Comparison of ENCODE assay signal across 9 cellular contexts in the genomic region with DNA sequence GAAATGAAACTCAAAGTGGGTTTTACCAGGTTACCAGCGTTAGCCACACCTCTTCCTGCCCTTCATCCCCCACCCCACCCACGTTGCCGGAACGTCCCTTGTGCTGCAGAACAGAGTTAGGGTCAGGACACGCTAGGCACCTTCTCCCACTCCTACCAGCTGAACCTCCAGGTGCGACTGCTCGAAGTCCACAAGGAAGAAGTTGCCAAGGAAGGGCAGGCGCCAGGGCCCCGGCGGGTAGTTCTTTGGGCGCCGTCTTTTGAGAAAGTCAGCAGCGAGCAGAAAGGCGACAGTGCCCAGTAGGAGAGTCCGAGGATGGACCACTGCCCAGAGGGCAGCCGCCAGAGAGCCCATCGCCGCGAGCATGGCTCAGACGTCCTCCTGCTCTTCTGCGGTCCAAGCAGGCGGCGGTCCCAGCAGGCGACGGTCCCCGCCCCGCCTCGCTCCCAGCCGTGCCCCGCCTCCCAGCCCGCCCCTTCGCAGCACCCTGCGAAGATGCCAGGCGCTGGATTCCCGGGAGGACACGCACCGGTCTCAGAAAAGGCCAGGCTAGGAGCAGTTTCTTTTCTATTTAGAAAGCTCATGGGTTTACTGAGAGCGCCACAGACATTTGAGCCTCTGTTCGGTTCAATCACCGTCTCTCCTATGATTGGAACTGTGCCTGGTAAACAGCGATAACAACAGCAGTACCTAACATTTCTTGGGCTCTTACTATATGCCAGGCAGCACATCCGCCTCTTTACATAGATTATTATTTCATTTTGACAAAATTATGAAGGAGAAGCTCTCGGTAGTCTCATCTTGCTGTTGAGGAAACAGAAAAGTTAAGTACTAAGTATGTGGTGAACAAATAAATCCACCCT. TPM values are rescaled to one million over a fixed set of nuclear protein-coding genes. Genes with fewer than 3 reads are reported as not detected.
DNase-seq lines count a peak whose midpoint lies in the region; ATAC-seq and TF ChIP-seq lines count a peak whose summit lies in the region.
"Had no signal": no experiment of that assay in that cellular context is flagged by ENCODE, and none has a peak within 500 bp of the region (broad histone marks: within the 10 kb centered on the region; RNA-seq: fewer than 3 reads in every experiment).

A gene with protein sequence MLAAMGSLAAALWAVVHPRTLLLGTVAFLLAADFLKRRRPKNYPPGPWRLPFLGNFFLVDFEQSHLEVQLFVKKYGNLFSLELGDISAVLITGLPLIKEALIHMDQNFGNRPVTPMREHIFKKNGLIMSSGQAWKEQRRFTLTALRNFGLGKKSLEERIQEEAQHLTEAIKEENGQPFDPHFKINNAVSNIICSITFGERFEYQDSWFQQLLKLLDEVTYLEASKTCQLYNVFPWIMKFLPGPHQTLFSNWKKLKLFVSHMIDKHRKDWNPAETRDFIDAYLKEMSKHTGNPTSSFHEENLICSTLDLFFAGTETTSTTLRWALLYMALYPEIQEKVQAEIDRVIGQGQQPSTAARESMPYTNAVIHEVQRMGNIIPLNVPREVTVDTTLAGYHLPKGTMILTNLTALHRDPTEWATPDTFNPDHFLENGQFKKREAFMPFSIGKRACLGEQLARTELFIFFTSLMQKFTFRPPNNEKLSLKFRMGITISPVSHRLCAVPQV (minus strand): TSS at position 393 of the 863 bp plus-strand sequence. CDS start 27 bp downstream, at position 366.

- DNase-seq in SHP77 (lab: John Stamatoyannopoulos, UW) (peak; percentile 37 to 59), SHP77 treated with DMSO at 0.1 percent for 48 hours (lab: John Stamatoyannopoulos, UW) (no peak), SJCRH30 (peak; percentile 55 to 59), adipocyte (ENCODE audit: low read depth) (peak; percentile 74), hepatocyte (ENCODE audit: low spot score) (peak; percentile 67), putamen (ENCODE audit: low spot score) (peak; percentile 79), OCI-LY7 (ENCODE audit: low spot score) (no peak)
- DNase-seq: DND-41 had no signal

- H3K27me3 ChIP-seq in SJCRH30 (no peaks in the 10 kb centered on the region), adipocyte (replicated peaks; ENCODE audit: control insufficient read depth, insufficient read depth, low read length) (peaks cover 22% of the 10 kb centered on the region), hepatocyte (peaks cover 30% of the 10 kb centered on the region)

- peak within 1 kb of the TSS; percentile 58 for H3K4me3 ChIP-seq in SJCRH30
- H3K4me3 ChIP-seq in adipocyte (ENCODE audit: low read length): peak within 1 kb of the TSS; percentile 74
- peak within 1 kb of the TSS; percentile 77 for H3K4me3 ChIP-seq in hepatocyte
- no peak within 1 kb of the TSS for H3K4me3 ChIP-seq in OCI-LY7 (ENCODE audit: low read depth, low read length, poor library complexity, severe bottlenecking)

- peak; percentile 93 for ATAC-seq in HG03432 (IDR thresholded peaks at IDR 0.05; ENCODE audit: unreplicated experiment)

- H3K36me3 ChIP-seq in SJCRH30: no peaks in the 10 kb centered on the region
- H3K36me3 ChIP-seq in adipocyte (ENCODE audit: control insufficient read depth, insufficient read depth, low read length, severe bottlenecking): no peaks in the 10 kb centered on the region
- H3K36me3 ChIP-seq in hepatocyte (replicated peaks; ENCODE audit: insufficient read depth, low read depth): no peaks in the 10 kb centered on the region
- H3K36me3 ChIP-seq in OCI-LY7 (ENCODE audit: insufficient read depth, low read length): no peaks in the 10 kb centered on the region

- 10% methylated on average over 40 of the region's 43 CpGs for WGBS in hepatocyte (ENCODE audit: low lambda C conversion rate, missing lambda C conversion rate)

- H3K9ac ChIP-seq in adipocyte (ENCODE audit: low read length): peak within 1 kb of the TSS; percentile 13

- BruUV-seq in OCI-LY7 (replicated peaks; lab: Mats Ljungman, UMichigan): no TSS peak

- H3K9me2 ChIP-seq in hepatocyte (replicated peaks; ENCODE audit: insufficient read depth): no peaks in the 10 kb centered on the region
- no peaks in the 10 kb centered on the region for H3K9me2 ChIP-seq in OCI-LY7 (ENCODE audit: insufficient read depth, low read length)

- H4K20me1 ChIP-seq in hepatocyte (ENCODE audit: insufficient read depth, poor library complexity, severe bottlenecking) (no peaks in the 10 kb centered on the region), OCI-LY7 (ENCODE audit: insufficient read depth, low read length) (no peaks in the 10 kb centered on the region)

- POLR2A ChIA-PET in OCI-LY7 (lab: Charles Lee): interaction anchor here (0.6 kb wide), 1 partner anchor 193 kb away, joined by 3 read pairs; no protein-coding TSS in a partner anchor

- H3K4me2 ChIP-seq in hepatocyte (peak within 1 kb of the TSS; percentile 93), OCI-LY7 (ENCODE audit: low read length) (no peak within 1 kb of the TSS)

- no peaks in the 10 kb centered on the region for H3K4me1 ChIP-seq in SJCRH30
- H3K4me1 ChIP-seq in adipocyte (ENCODE audit: control insufficient read depth, insufficient read depth, low read length): peaks cover 10% of the 10 kb centered on the region
- no peaks in the 10 kb centered on the region for H3K4me1 ChIP-seq in hepatocyte (ENCODE audit: insufficient read depth)
- H3K4me1 ChIP-seq in OCI-LY7 (ENCODE audit: insufficient read depth, low read length, poor library complexity, severe bottlenecking): no peaks in the 10 kb centered on the region

- intact Hi-C loops in OCI-LY7 (cut with micrococcal nuclease; ENCODE audit: unreplicated experiment): no loop called here

- TF ChIP-seq CTCF in hepatocyte (IDR thresholded peaks at IDR 0.05; ENCODE audit: poor library complexity) (no peak), OCI-LY7 (conservative IDR thresholded peaks at IDR 0.05; ENCODE audit: low read length) (no peak)

- peaks cover 15% of the 10 kb centered on the region for H3K9me3 ChIP-seq in SJCRH30 (replicated peaks)
- H3K9me3 ChIP-seq in adipocyte (ENCODE audit: control insufficient read depth, low read length): peaks cover 37% of the 10 kb centered on the region
- H3K9me3 ChIP-seq in hepatocyte (ENCODE audit: low read depth): peaks cover 6% of the 10 kb centered on the region
- no peaks in the 10 kb centered on the region for H3K9me3 ChIP-seq in OCI-LY7 (ENCODE audit: low read length)

- H3K27ac ChIP-seq in SJCRH30 (no peak within 1 kb of the TSS), hepatocyte (no peak within 1 kb of the TSS), OCI-LY7 (ENCODE audit: low read depth, low read length, poor library complexity, severe bottlenecking) (no peak within 1 kb of the TSS)

- CTCF ChIA-PET in OCI-LY7 (lab: Charles Lee; ENCODE audit: unreplicated experiment): no interaction called here

- H3K79me2 ChIP-seq in hepatocyte (no peaks in the 10 kb centered on the region), OCI-LY7 (ENCODE audit: insufficient read depth, low read depth, low read length) (no peaks in the 10 kb centered on the region)

- H2AFZ ChIP-seq in hepatocyte (peak within 1 kb of the TSS; percentile 90), OCI-LY7 (ENCODE audit: low read length) (no peak within 1 kb of the TSS)

RNA-seq across cellular contexts. Expression of the gene that starts here (rescaled TPM):
- 1.9 and 2.6 TPM in 2 replicates for total RNA-seq in SJCRH30 (2014; rRNA removed; shearing (Covaris generic))
- 7.9 and 9.4 TPM in 2 replicates for total RNA-seq in hepatocyte
- polyA plus RNA-seq in hepatocyte: 2.7 and 6.1 TPM in 2 replicates
- total RNA-seq in OCI-LY7 (2014; rRNA removed; shearing (Covaris generic)): not detected in 2 replicates
- not detected in 2 replicates for total RNA-seq in OCI-LY7 (2022)

Comparison
In these comparisons a context has a peak if more than half of its experiments do, and no peak if none do; other contexts are left out.
1. DNase-seq: peak in SHP77 (2 of 2), SJCRH30 (2 of 2), adipocyte (single experiment), hepatocyte (single experiment) and putamen (single experiment); none in SHP77 treated with DMSO at 0.1 percent for 48 hours (single experiment) and OCI-LY7 (single experiment).